In the genomic region with DNA sequence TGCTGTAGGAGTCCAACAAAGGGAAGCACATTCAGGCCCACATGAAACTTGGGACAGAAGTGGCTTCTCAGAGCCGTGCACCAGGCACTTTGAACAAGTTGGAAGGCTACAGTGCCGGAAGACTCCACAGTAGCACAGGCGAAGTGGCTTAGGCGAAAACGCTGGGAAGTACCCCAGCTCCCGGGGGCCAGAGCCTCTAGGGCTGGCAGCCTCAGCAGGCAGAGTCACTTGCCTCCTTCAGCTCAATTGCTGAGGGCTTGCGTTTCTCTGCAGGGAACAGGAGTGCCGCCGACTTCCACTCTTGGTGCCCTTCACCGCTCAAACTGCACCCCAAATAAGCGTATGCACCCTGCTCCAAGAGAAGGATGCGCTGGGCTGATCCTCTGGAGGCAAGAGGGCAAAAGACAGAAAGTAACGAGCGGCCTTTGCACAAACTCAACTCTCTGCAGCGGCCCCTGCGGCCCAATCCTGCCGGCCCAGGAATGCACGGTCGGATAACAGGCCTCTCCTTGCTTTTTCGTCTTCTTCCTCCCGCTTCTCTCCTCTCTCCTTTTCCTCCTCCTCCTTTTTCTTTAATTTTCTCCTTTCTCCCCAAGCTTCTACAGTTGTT, we compare ENCODE assay signal across 16 cellular contexts. TPM values are rescaled to one million over a fixed set of nuclear protein-coding genes. Genes with fewer than 3 reads are reported as not detected.
DNase-seq lines count a peak whose midpoint lies in the region; ATAC-seq and TF ChIP-seq lines count a peak whose summit lies in the region.
"Had no signal": no experiment of that assay in that cellular context is flagged by ENCODE, and none has a peak within 500 bp of the region (broad histone marks: within the 10 kb centered on the region; RNA-seq: fewer than 3 reads in every experiment).

No MANE protein-coding gene starts in this region.

- CTCF ChIA-PET in PC-9 (lab: Charles Lee), result no interaction called here

- no peaks in the 10 kb centered on the region for H3K9me3 ChIP-seq in PC-9 (ENCODE audit: insufficient read depth, low read depth)
- H3K9me3 ChIP-seq in iPS-18a (ENCODE audit: control insufficient read depth, low read depth, low read length), result no peaks in the 10 kb centered on the region
- H3K9me3 ChIP-seq in SJCRH30 (replicated peaks), result no peaks in the 10 kb centered on the region
- H3K9me3 ChIP-seq: right lobe of liver had no signal

- H3K79me2 ChIP-seq in PC-9 (ENCODE audit: low read depth), result peaks cover 16% of the 10 kb centered on the region

- intact Hi-C loops in PC-9 (cut with micrococcal nuclease; ENCODE audit: unreplicated experiment), result loop anchor here (5.0 kb wide), 2 partner anchors 48 to 338 kb away; no protein-coding TSS in a partner anchor

- H3F3A ChIP-seq in PC-9 (ENCODE audit: insufficient read depth, low read depth), result peaks cover 9% of the 10 kb centered on the region; the same call in 1 of the 2 replicates

- no peak for TF ChIP-seq CTCF in PC-9 (conservative IDR thresholded peaks at IDR 0.05)

- H3K4me1 ChIP-seq in PC-9 (replicated peaks; ENCODE audit: insufficient read depth) (peaks cover 28% of the 10 kb centered on the region), iPS-18a (ENCODE audit: control insufficient read depth, low read depth, low read length) (peaks cover 22% of the 10 kb centered on the region), SJCRH30 (no peaks in the 10 kb centered on the region)

- H2AFZ ChIP-seq in PC-9, result no peak overlapping the region

- H3K27me3 ChIP-seq in H7 (ENCODE audit: control insufficient read depth, insufficient read depth, low read length), result peaks cover 4% of the 10 kb centered on the region
- no peaks in the 10 kb centered on the region for H3K27me3 ChIP-seq in PC-9 (ENCODE audit: insufficient read depth, low read depth)
- peaks cover 20% of the 10 kb centered on the region for H3K27me3 ChIP-seq in iPS-18a (ENCODE audit: control insufficient read depth, insufficient read depth, low read length)
- peaks cover 3% of the 10 kb centered on the region; the same call in 1 of the 2 replicates for H3K27me3 ChIP-seq in SJCRH30

- H3K4me3 ChIP-seq in H7 (ENCODE audit: insufficient read depth, low read depth, low read length) (peak overlapping the region; percentile 87), PC-9 (no peak overlapping the region), iPS-18a (ENCODE audit: low read length) (peak overlapping the region; percentile 93), SJCRH30 (no peak overlapping the region)

- POLR2A ChIA-PET in PC-9 (lab: Charles Lee; ENCODE audit: unreplicated experiment), result no interaction called here

- peak; percentile 69 for DNase-seq in H7
- DNase-seq in PC-9, result no peak
- peak; percentile 73 for DNase-seq in retina
- DNase-seq in SJCRH30, result no peak
- DNase-seq in OCI-M1 (lab: John Stamatoyannopoulos, UW), result no peak
- DNase-seq: activated CD4-positive, alpha-beta T cell treated with anti-CD3 and anti-CD28 coated beads, Interleukin-2, amount 50 U/mL, for 1 hour; aorta; kidney glomerular epithelial cell; NCI-H1436; NCI-H524 treated with DMSO at 0.1 percent for 48 hours; right lobe of liver; stimulated activated CD4-positive, alpha-beta T cell treated with anti-CD3 and anti-CD28 coated beads, Interleukin-4, amount 100 ng/mL, for 4 hours had no signal

- H3K27ac ChIP-seq in PC-9 (no peak overlapping the region), iPS-18a (ENCODE audit: low read length) (no peak overlapping the region), SJCRH30 (no peak overlapping the region)

- peak overlapping the region; percentile 58 for H3K9ac ChIP-seq in iPS-18a (ENCODE audit: low read length)

- no peaks in the 10 kb centered on the region for H3K9me2 ChIP-seq in PC-9 (ENCODE audit: insufficient read depth)

- ATAC-seq in GM18502 (IDR thresholded peaks at IDR 0.05; ENCODE audit: poor library complexity, unreplicated experiment), result no peak
- ATAC-seq in GM18511 (IDR thresholded peaks at IDR 0.05; ENCODE audit: unreplicated experiment), result no peak

- no peaks in the 10 kb centered on the region for H4K20me1 ChIP-seq in PC-9 (ENCODE audit: insufficient read depth)

- H3K36me3 ChIP-seq in H7 (replicated peaks; ENCODE audit: control insufficient read depth, insufficient read depth, low read length) (no peaks in the 10 kb centered on the region), PC-9 (ENCODE audit: low read depth) (no peaks in the 10 kb centered on the region), iPS-18a (ENCODE audit: control insufficient read depth, low read depth, low read length) (no peaks in the 10 kb centered on the region), SJCRH30 (no peaks in the 10 kb centered on the region)
- H3K36me3 ChIP-seq: right lobe of liver had no signal

- no peak overlapping the region for H3K4me2 ChIP-seq in PC-9

- TSS peak; percentile 49 for BruUV-seq in PC-9 (replicated peaks; lab: Mats Ljungman, UMichigan)

RNA-seq across cellular contexts. Expression of gene S1PR3, which starts 1.2 kb away (rescaled TPM):
- total RNA-seq in H7 (2014; rRNA removed; shearing (Covaris generic)), result 9.3 and 25.0 TPM in 2 replicates
- total RNA-seq in PC-9 (2021), result 19.4 and 23.3 TPM in 2 replicates
- not detected in 2 replicates for total RNA-seq in SJCRH30 (2014; rRNA removed; shearing (Covaris generic))
- total RNA-seq: activated T-helper 17 cell treated with anti-CD3 and anti-CD28 coated beads, Interleukin-2, amount 50 U/mL, for 72 hours had no signal

Comparison
In these comparisons a context has a peak if more than half of its experiments do, and no peak if none do; other contexts are left out.
1. DNase-seq: peak in H7 (single experiment) and retina (single experiment); none in PC-9 (0 of 2), SJCRH30 (0 of 2) and OCI-M1 (single experiment).
2. H3K4me3 ChIP-seq: peak in H7 (single experiment) and iPS-18a (single experiment); none in PC-9 (single experiment) and SJCRH30 (single experiment).
3. RNA of gene S1PR3, which starts 1.2 kb away (total RNA-seq): 9.3 to 25.0 TPM in H7 and 19.4 to 23.3 TPM in PC-9; not detected in SJCRH30; every median in the first group is over 10 times any median in the second.